In genomic region chr1:7488475-7488842, GRCh38 we compare ENCODE assay signal across 35 cellular contexts.
"Had no signal": no experiment of that assay in that cellular context is flagged by ENCODE, and none has a peak within 500 bp of the region (broad histone marks: within the 10 kb centered on the region; RNA-seq: fewer than 3 reads in every experiment).

No MANE protein-coding gene starts in this region.

- H3K4me3 ChIP-seq: MG63 had no signal

- H3K36me3 ChIP-seq: MG63 had no signal

- H3K9me3 ChIP-seq: MG63 had no signal

- H3K27me3 ChIP-seq: MG63 had no signal

- DNase-seq: Karpas-422, Kasumi-1, MG63, MM.1S, MV-4-11, NCI-H1048, NCI-H1092, NCI-H1092 treated with DMSO at 0.1 percent for 48 hours, NCI-H1105, NCI-H1105 treated with DMSO at 0.1 percent for 48 hours, NCI-H1417, NCI-H1417 treated with DMSO at 0.1 percent for 48 hours, NCI-H1436, NCI-H1436 treated with DMSO at 0.1 percent for 48 hours, NCI-H146, NCI-H1694, NCI-H1694 treated with DMSO at 0.1 percent for 48 hours, NCI-H187, NCI-H187 treated with DMSO at 0.1 percent for 48 hours, NCI-H1930, NCI-H2029, NCI-H2029 treated with DMSO at 0.1 percent for 48 hours, NCI-H2081, NCI-H2081 treated with DMSO at 0.1 percent for 48 hours, NCI-H2107, NCI-H2171, NCI-H2171 treated with DMSO at 0.1 percent for 48 hours, NCI-H2227 treated with DMSO at 0.1 percent for 48 hours, NCI-H226, NCI-H345, NCI-H446, NCI-H446 treated with DMSO at 0.1 percent for 48 hours, NCI-H510A, NCI-H510A treated with DMSO at 0.1 percent for 48 hours, NCI-H524 had no signal
